ENCODE assay signal across 9 cellular contexts in the genomic region with DNA sequence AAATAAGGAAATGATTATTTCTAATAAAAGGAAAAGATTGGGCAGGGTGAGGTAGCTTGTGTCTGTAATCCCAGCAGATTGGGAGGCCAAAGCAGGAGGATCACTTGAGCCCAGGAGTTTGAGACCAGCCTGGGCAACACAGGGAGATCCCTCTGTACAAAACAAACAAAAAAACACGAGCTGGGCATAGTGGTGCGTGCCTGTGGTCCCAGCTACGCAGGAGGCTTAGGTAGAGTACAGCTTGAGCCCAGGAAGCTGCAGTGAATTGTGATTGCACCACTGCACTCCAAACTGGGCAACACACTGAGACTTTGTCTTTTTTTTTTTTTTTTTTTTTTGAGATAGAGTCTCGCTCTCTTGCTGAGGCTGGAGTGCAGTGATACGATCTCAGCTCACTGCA. TPM values are rescaled to one million over a fixed set of nuclear protein-coding genes. Genes with fewer than 3 reads are reported as not detected.
"Had no signal": no experiment of that assay in that cellular context is flagged by ENCODE, and none has a peak within 500 bp of the region (broad histone marks: within the 10 kb centered on the region; RNA-seq: fewer than 3 reads in every experiment).

No MANE protein-coding gene starts in this region.

- ATAC-seq: GM12878 had no signal

- H3K4me3 ChIP-seq: GM12878 had no signal

- DNase-seq: GDM1, GF-D8 had no signal

- FAIRE-seq: G401.6, GM12878, GM12891, GM12892, GM18507, GM19239 had no signal

RNA-seq across cellular contexts. Expression of a gene that starts 18.8 kb away (rescaled TPM):
- total RNA-seq: G401 had no signal
